ENCODE assay signal across 11 cellular contexts in the genomic region with DNA sequence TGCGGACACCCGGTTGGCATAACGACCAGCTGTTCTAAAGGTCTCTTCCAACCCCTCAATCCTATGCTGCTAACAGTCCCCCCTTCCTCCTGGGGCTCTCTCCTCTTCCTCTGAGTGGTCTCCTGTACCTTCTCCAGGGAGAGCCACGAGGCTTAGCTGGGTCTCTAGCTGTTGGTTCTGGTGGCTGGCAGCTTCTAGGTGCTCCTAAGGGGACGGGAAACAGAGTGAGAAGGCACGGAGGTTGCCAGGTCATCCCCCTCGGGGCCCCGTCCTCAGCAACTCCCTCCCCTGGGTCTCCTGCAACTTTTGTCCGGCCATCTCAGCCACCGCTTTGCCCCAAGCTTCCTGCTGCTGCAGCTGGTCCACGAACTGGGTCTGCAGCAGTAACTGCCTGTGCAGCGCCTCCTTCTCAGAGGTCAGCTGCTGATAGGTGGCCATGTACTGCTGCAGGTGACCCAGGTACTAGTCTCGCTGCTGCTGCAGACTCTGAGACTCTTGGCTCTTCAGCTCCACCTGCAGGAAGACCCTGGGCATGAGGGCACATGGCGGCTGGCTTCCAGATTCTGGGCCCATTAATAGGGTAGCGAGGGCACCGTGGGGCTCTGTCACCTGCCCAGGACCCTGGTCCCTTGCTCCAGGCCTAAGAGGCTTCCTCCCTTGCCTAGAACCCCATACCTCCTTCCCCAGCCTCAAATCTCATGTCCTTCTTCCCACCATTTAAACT. TPM values are rescaled to one million over a fixed set of nuclear protein-coding genes. Genes with fewer than 3 reads are reported as not detected.
DNase-seq lines count a peak whose midpoint lies in the region; ATAC-seq, FAIRE-seq and TF ChIP-seq lines count a peak whose summit lies in the region.
"Not testable (repeated sequence)": the region's sequence is repeated elsewhere in the genome, so short reads cannot be mapped to it uniquely, and the experiment has no call there.
"Had no signal": no experiment of that assay in that cellular context is flagged by ENCODE, and none has a peak within 500 bp of the region (broad histone marks: within the 10 kb centered on the region; RNA-seq: fewer than 3 reads in every experiment).

No MANE protein-coding gene starts in this region.

- intact Hi-C loops in K562 (cut with micrococcal nuclease): not testable (repeated sequence)

- in situ Hi-C loops in K562 (cut with MboI): loop anchor here (5.0 to 25.0 kb wide), 2 partner anchors 1410 to 1715 kb away; a partner anchor contains a TSS

- ATAC-seq in K562; naive thymus-derived CD8-positive, alpha-beta T cell: not testable (repeated sequence)

- not testable (repeated sequence) for H3K36me3 Mint-ChIP-seq in naive thymus-derived CD8-positive, alpha-beta T cell

- POLR2A ChIA-PET in BJ (lab: Charles Lee); K562 (lab: Yijun Ruan, JAX); naive thymus-derived CD8-positive, alpha-beta T cell (lab: Charles Lee): not testable (repeated sequence)

- BruUV-seq in K562 (replicated peaks; lab: Mats Ljungman, UMichigan): not testable (repeated sequence)

- TF ChIP-seq CTCF in BJ (IDR thresholded peaks at IDR 0.05; ENCODE audit: insufficient read depth, low read depth, low read length) (peak; percentile 16; the same call in 1 of the 2 replicates), GM12875 (IDR thresholded peaks at IDR 0.05; ENCODE audit: borderline replicate concordance, insufficient read depth, low read depth, low read length) (peak; percentile 38; the same call in 1 of the 2 replicates), K562 (IDR thresholded peaks at IDR 0.05 in 2 of 3, conservative IDR thresholded peaks at IDR 0.05 in 1 of 3; ENCODE audit: insufficient read depth in 2 of 3, low read depth in 1 of 3, low read length in 3 of 3) (peak in 2 of 3 experiments; percentile 5 to 27; a peak in 2 of 6 replicates), cardiac muscle cell (IDR thresholded peaks at IDR 0.05; ENCODE audit: low read depth, low read length) (peak; percentile 27)

- not testable (repeated sequence) for TF ChIP-seq RAD21 in K562 (CRISPR knock-in tag; conservative IDR thresholded peaks at IDR 0.05 in 1 of 2, IDR thresholded peaks at IDR 0.05 in 1 of 2)

- not testable (repeated sequence) for H2AFZ ChIP-seq in K562 (ENCODE audit: low read depth, low read length)

- not testable (repeated sequence) for H3K9me3 ChIP-seq in K562 (replicated peaks; ENCODE audit: control insufficient read depth, insufficient read depth, low read depth, low read length); cardiac muscle cell (ENCODE audit: low read depth)

- not testable (repeated sequence) for H3K9ac ChIP-seq in K562 (ENCODE audit: insufficient read depth in 1 of 2, low read depth in 2 of 2, low read length in 2 of 2)

- not testable (repeated sequence) for H3K4me1 Mint-ChIP-seq in naive thymus-derived CD8-positive, alpha-beta T cell

- not testable (repeated sequence) for H3K27ac ChIP-seq in K562 (ENCODE audit: extremely low read depth, low read depth, low read length); cardiac muscle cell

- CTCF ChIA-PET in BJ (lab: Yijun Ruan, JAX); K562 (lab: Yijun Ruan, JAX; ENCODE audit: low intra/inter-chr PET ratio): not testable (repeated sequence)

- not testable (repeated sequence) for H3K4me1 ChIP-seq in K562 (replicated peaks in 1 of 2; ENCODE audit: control insufficient read depth in 2 of 2, insufficient read depth in 2 of 2, low read length in 2 of 2); cardiac muscle cell (ENCODE audit: low read depth)

- H3K4me2 ChIP-seq in K562 (ENCODE audit: insufficient read depth, low read length): not testable (repeated sequence)

- not testable (repeated sequence) for TF ChIP-seq EP300 in K562 (IDR thresholded peaks at IDR 0.05; ENCODE audit: low read length)

- not testable (repeated sequence) for H3K9me3 Mint-ChIP-seq in naive thymus-derived CD8-positive, alpha-beta T cell

- not testable (repeated sequence) for H3K4me3 ChIP-seq in BJ (ENCODE audit: low read depth, low read length); GM12875 (ENCODE audit: low read depth, low read length); K562; cardiac muscle cell

- 2% methylated on average over 4 of the region's 16 CpGs for WGBS in K562 (ENCODE audit: insufficient coverage, low coverage, missing lambda C conversion rate)

- not testable (repeated sequence) for H3K36me3 ChIP-seq in BJ (ENCODE audit: control insufficient read depth, insufficient read depth, low read length); K562 (ENCODE audit: control insufficient read depth, insufficient read depth, low read length); cardiac muscle cell

- not testable (repeated sequence) for H3K27ac Mint-ChIP-seq in naive thymus-derived CD8-positive, alpha-beta T cell

- H3K9me1 ChIP-seq in K562 (ENCODE audit: control insufficient read depth, insufficient read depth, low read length): not testable (repeated sequence)

- DNase-seq in BJ (ENCODE audit: low read depth); K562 (ENCODE audit: extremely low read depth in 1 of 4, low spot score in 3 of 4); cardiac muscle cell (ENCODE audit: low read depth in 1 of 2, low spot score in 1 of 2): not testable (repeated sequence)
- peak; percentile 21 for DNase-seq in T-helper 9 cell
- DNase-seq in activated T-cell treated with anti-CD3 and anti-CD28 coated beads for 4 hours: peak; percentile 11
- DNase-seq in naive thymus-derived CD8-positive, alpha-beta T cell: peak in 7 of 10 donors; percentile 20 to 71 (median 37)
- peak; percentile 65 for DNase-seq in stimulated activated CD8-positive, alpha-beta memory T cell treated with anti-CD3 and anti-CD28 coated beads, Interleukin-4, amount 100 ng/mL, for 48 hours

- not testable (repeated sequence) for TF ChIP-seq POLR2A in K562 (conservative IDR thresholded peaks at IDR 0.05)

- H3K27me3 Mint-ChIP-seq in naive thymus-derived CD8-positive, alpha-beta T cell: not testable (repeated sequence)

- H3K79me2 ChIP-seq in K562 (ENCODE audit: control insufficient read depth, insufficient read depth, low read length): not testable (repeated sequence)

- H3K27me3 ChIP-seq in BJ (ENCODE audit: control insufficient read depth, insufficient read depth, low read length); K562 (ENCODE audit: control insufficient read depth in 2 of 2, insufficient read depth in 2 of 2, low read length in 2 of 2); cardiac muscle cell: not testable (repeated sequence)

- not testable (repeated sequence) for H3K4me3 Mint-ChIP-seq in naive thymus-derived CD8-positive, alpha-beta T cell

- not testable (repeated sequence) for H4K20me1 ChIP-seq in K562 (replicated peaks; ENCODE audit: control insufficient read depth, insufficient read depth, low read length)

- not testable (repeated sequence) for FAIRE-seq in K562 (lab: Jason Lieb, UNC)

RNA-seq across cellular contexts. Expression of a gene that starts 9.6 kb away (rescaled TPM):
- polyA plus RNA-seq in BJ (2011; rRNA removed): not detected in 2 replicates
- polyA minus RNA-seq in BJ (2011; rRNA and poly(A)+ RNA removed): not detected in 2 replicates
- total RNA-seq in K562 (2011; cell fraction: chromatin; rRNA removed; ENCODE audit: low replicate concordance): not detected in 2 replicates
- total RNA-seq in K562 (2011; cell fraction: nucleolus; rRNA removed): not detected in 2 replicates
- total RNA-seq in K562 (2011; cell fraction: nucleoplasm; rRNA removed): not detected in 2 replicates
- not detected in 2 replicates for total RNA-seq in K562 (2014; rRNA removed)
- not detected in 2 replicates for total RNA-seq in K562 (2014; rRNA removed; fragmentation: Illumina TruSeq; extraction: Trizol)
- total RNA-seq in K562 (2015; rRNA removed; fragmentation: Illumina TruSeq; extraction: Trizol): not detected in 2 replicates
- not detected in 2 replicates for total RNA-seq in K562 (2021)
- polyA plus RNA-seq in K562 (2011; rRNA removed): not detected in 2 replicates
- polyA plus RNA-seq in K562 (2011; cell fraction: cytosol; rRNA removed): not detected in 2 replicates
- polyA plus RNA-seq in K562 (2011; cell fraction: nucleus; rRNA removed): not detected in 2 replicates
- polyA plus RNA-seq in K562 (2012): not detected in 2 replicates
- polyA plus RNA-seq in K562 (2014; fragmentation: Illumina TruSeq; extraction: Trizol): not detected in 2 replicates
- polyA plus RNA-seq in K562 (2014; fragmentation: Nextera tagmentation; extraction: Ambion mirVana): not detected
- not detected in 2 replicates for polyA plus RNA-seq in K562 (2014; rRNA removed)
- polyA minus RNA-seq in K562 (2011; rRNA and poly(A)+ RNA removed): not detected in 2 replicates
- polyA minus RNA-seq in K562 (2011; cell fraction: cytosol; rRNA and poly(A)+ RNA removed): not detected in 2 replicates
- not detected in 2 replicates for polyA minus RNA-seq in K562 (2011; cell fraction: nucleus; rRNA and poly(A)+ RNA removed)
- total RNA-seq in cardiac muscle cell: 1.9 TPM in 1 of 2 replicates, not detected in the other
- 0.24 TPM in 1 of 2 replicates, not detected in the other for polyA plus RNA-seq in cardiac muscle cell
- total RNA-seq in naive thymus-derived CD8-positive, alpha-beta T cell: under 1 TPM; 0.16 to 0.39 TPM
- polyA plus RNA-seq in naive thymus-derived CD8-positive, alpha-beta T cell: under 1 TPM in 1 of 3 donors, not detected in 2; 0.05 TPM
- total RNA-seq: kidney epithelial cell, omental fat pad, SJSA1 had no signal

RNA-seq across cellular contexts. Expression of a gene that starts 57.6 kb away (rescaled TPM):
- polyA plus RNA-seq in BJ (2011; rRNA removed): 0.02 TPM in 2 replicates
- polyA minus RNA-seq in BJ (2011; rRNA and poly(A)+ RNA removed): 0.05 TPM in 1 of 2 replicates, not detected in the other
- total RNA-seq in K562 (2011; cell fraction: chromatin; rRNA removed; ENCODE audit: low replicate concordance): not detected in 2 replicates
- total RNA-seq in K562 (2011; cell fraction: nucleolus; rRNA removed): not detected in 2 replicates
- total RNA-seq in K562 (2011; cell fraction: nucleoplasm; rRNA removed): not detected in 2 replicates
- total RNA-seq in K562 (2014; rRNA removed): not detected in 2 replicates
- not detected in 2 replicates for total RNA-seq in K562 (2014; rRNA removed; fragmentation: Illumina TruSeq; extraction: Trizol)
- total RNA-seq in K562 (2015; rRNA removed; fragmentation: Illumina TruSeq; extraction: Trizol): not detected in 2 replicates
- total RNA-seq in K562 (2021): not detected in 2 replicates
- not detected in 2 replicates for polyA plus RNA-seq in K562 (2011; rRNA removed)
- polyA plus RNA-seq in K562 (2011; cell fraction: cytosol; rRNA removed): not detected in 2 replicates
- polyA plus RNA-seq in K562 (2011; cell fraction: nucleus; rRNA removed): not detected in 2 replicates
- not detected in 2 replicates for polyA plus RNA-seq in K562 (2012)
- not detected in 2 replicates for polyA plus RNA-seq in K562 (2014; fragmentation: Illumina TruSeq; extraction: Trizol)
- polyA plus RNA-seq in K562 (2014; fragmentation: Nextera tagmentation; extraction: Ambion mirVana): not detected
- not detected in 2 replicates for polyA plus RNA-seq in K562 (2014; rRNA removed)
- not detected in 2 replicates for polyA minus RNA-seq in K562 (2011; rRNA and poly(A)+ RNA removed)
- not detected in 2 replicates for polyA minus RNA-seq in K562 (2011; cell fraction: cytosol; rRNA and poly(A)+ RNA removed)
- not detected in 2 replicates for polyA minus RNA-seq in K562 (2011; cell fraction: nucleus; rRNA and poly(A)+ RNA removed)
- 0.14 TPM in 1 of 2 replicates, not detected in the other for total RNA-seq in cardiac muscle cell
- polyA plus RNA-seq in cardiac muscle cell: 0.14 TPM in 1 of 2 replicates, not detected in the other
- not detected for total RNA-seq in naive thymus-derived CD8-positive, alpha-beta T cell
- not detected for polyA plus RNA-seq in naive thymus-derived CD8-positive, alpha-beta T cell
- total RNA-seq: SJSA1 had no signal
